26 cellular contexts compared by ENCODE assay signal in genomic region chr22:27598792-27599191, GRCh38.
"Had no signal": no experiment of that assay in that cellular context is flagged by ENCODE, and none has a peak within 500 bp of the region (broad histone marks: within the 10 kb centered on the region; RNA-seq: fewer than 3 reads in every experiment).

No MANE protein-coding gene starts in this region.

- H3K9me3 ChIP-seq: Peyer's patch had no signal

- H3K27ac ChIP-seq: brain microvascular endothelial cell, cardiac muscle cell, Peyer's patch, RWPE1, SJCRH30, VCaP had no signal

- H3K4me3 ChIP-seq: cardiac muscle cell, Peyer's patch, SJCRH30 had no signal

- H3K36me3 ChIP-seq: brain microvascular endothelial cell, cardiac muscle cell, Peyer's patch, SJCRH30 had no signal

- ATAC-seq: activated T-cell treated with anti-CD3 and anti-CD28 coated beads, Interleukin-2, amount 50 U/mL, for 4 hours; SK-N-SH treated with all-trans-retinoic acid at 6 μM for 48 hours; T-helper 17 cell had no signal

- DNase-seq: activated CD4-positive, alpha-beta memory T cell treated with anti-CD3 and anti-CD28 coated beads for 36 hours; activated CD4-positive, alpha-beta T cell treated with anti-CD3 and anti-CD28 coated beads, Interleukin-2, amount 10 ng/mL, durations not matched to agents 7 days and 5 days; activated CD4-positive, CD25-positive, alpha-beta regulatory T cell; activated CD8-positive, alpha-beta memory T cell treated with anti-CD3 and anti-CD28 coated beads for 24 hours; activated gamma-delta T cell; activated naive CD4-positive, alpha-beta T cell treated with anti-CD3 and anti-CD28 coated beads for 36 hours; activated T-cell treated with anti-CD3 and anti-CD28 coated beads, Interleukin-2, amount 50 U/mL, for 4 hours; amygdala; brain microvascular endothelial cell; Karpas-422; MM.1S; NCI-H1105; NCI-H1436; NCI-H1694 treated with DMSO at 0.1 percent for 48 hours; NCI-H2029 treated with DMSO at 0.1 percent for 48 hours; NCI-H345; NCI-H510A treated with DMSO at 0.1 percent for 48 hours; Peyer's patch; Right ventricle myocardium superior; SJCRH30; T-helper 17 cell; T-helper 9 cell had no signal

- H3K4me1 ChIP-seq: Peyer's patch, SJCRH30 had no signal

- H3K27me3 ChIP-seq: brain microvascular endothelial cell, cardiac muscle cell, Peyer's patch, SJCRH30 had no signal
